ENCODE assay signal across 17 cellular contexts in genomic region chr17:76138896-76139248, GRCh38. TPM values are rescaled to one million over a fixed set of nuclear protein-coding genes. Genes with fewer than 3 reads are reported as not detected.
A peak's percentile ranks its signal among the peaks of the same experiment; 100 is the strongest.
DNase-seq lines count a peak whose midpoint lies in the region; ATAC-seq, FAIRE-seq and TF ChIP-seq lines count a peak whose summit lies in the region.
"Had no signal": no experiment of that assay in that cellular context is flagged by ENCODE, and none has a peak within 500 bp of the region (broad histone marks: within the 10 kb centered on the region; RNA-seq: fewer than 3 reads in every experiment).

No MANE protein-coding gene starts in this region.

- peaks cover 28% of the 10 kb centered on the region for H3F3A ChIP-seq in GM23338 (replicated peaks; ENCODE audit: low read depth)

- ATAC-seq in GM23338 (no peak), pancreas (no peak)

- H3K36me3 Mint-ChIP-seq in GM23338 (ENCODE audit: low read depth) (no peaks in the 10 kb centered on the region; the same call in 2 of the 3 replicates), neural crest cell (ENCODE audit: low read depth) (no peaks in the 10 kb centered on the region)
- H3K36me3 Mint-ChIP-seq in activated naive CD8-positive, alpha-beta T cell: no peaks in the 10 kb centered on the region

- intact Hi-C loops in pancreas (cut with DNase I): no loop called here

- peaks cover 79% of the 10 kb centered on the region for H3K27me3 Mint-ChIP-seq in GM23338 (ENCODE audit: insufficient read depth, low read depth, poor library complexity)
- no peaks in the 10 kb centered on the region for H3K27me3 Mint-ChIP-seq in activated naive CD8-positive, alpha-beta T cell
- peaks cover 63% of the 10 kb centered on the region for H3K27me3 Mint-ChIP-seq in neural crest cell (ENCODE audit: low read depth)

- H3K4me1 Mint-ChIP-seq in GM23338 (peaks cover 65% of the 10 kb centered on the region), neural crest cell (peaks cover 53% of the 10 kb centered on the region)
- peaks cover 50% of the 10 kb centered on the region for H3K4me1 Mint-ChIP-seq in activated naive CD8-positive, alpha-beta T cell (ENCODE audit: low read depth)

- H3K9me3 Mint-ChIP-seq in GM23338: no peaks in the 10 kb centered on the region; the same call in 2 of the 3 replicates
- H3K9me3 Mint-ChIP-seq in activated naive CD8-positive, alpha-beta T cell (ENCODE audit: low read depth): no peaks in the 10 kb centered on the region
- H3K9me3 Mint-ChIP-seq in neural crest cell: no peaks in the 10 kb centered on the region
- H3K9me3 Mint-ChIP-seq: central memory CD8-positive, alpha-beta T cell had no signal

- no peak overlapping the region for H3K27ac ChIP-seq in GM23338 (ENCODE audit: low read depth)
- H3K27ac ChIP-seq in pancreas: peak overlapping the region in 2 of 4 donors; percentile 35 to 66
- H3K27ac ChIP-seq: sigmoid colon, uterus had no signal

- H3K4me1 ChIP-seq in GM23338 (ENCODE audit: insufficient read depth) (peaks cover 84% of the 10 kb centered on the region), iPS-15b (ENCODE audit: control insufficient read depth, insufficient read depth, low read length) (peaks cover 35% of the 10 kb centered on the region), pancreas (peaks cover 0 to 3% (median 0%) of the 10 kb centered on the region in 3 donors)
- H3K4me1 ChIP-seq: uterus had no signal

- 54 to 55% methylated on average over 4 to 5 of the region's 5 CpGs for WGBS in pancreas, 2 donors

- DNase-seq in GM23338 (ENCODE audit: low spot score) (peak; percentile 11), neural crest cell (ENCODE audit: low read depth, low spot score) (no peak), pancreas (no peak), NCI-H524 treated with DMSO at 0.1 percent for 48 hours (lab: John Stamatoyannopoulos, UW) (no peak), NCI-H187 (lab: John Stamatoyannopoulos, UW) (no peak), activated gamma-delta T cell treated with Interleukin-2 at 50 U/mL for 16 hours (no peak)
- DNase-seq: effector memory CD4-positive, alpha-beta T cell; OCI-M1; SIG-M5; sigmoid colon; stimulated activated naive CD4-positive, alpha-beta T cell treated with Interleukin-2 at 50 U/mL for 16 hours; uterus had no signal

- no peaks in the 10 kb centered on the region for H3K79me2 ChIP-seq in GM23338 (replicated peaks; ENCODE audit: insufficient read depth)

- no peak overlapping the region for H2AFZ ChIP-seq in GM23338

- peak overlapping the region; percentile 91 for H3K4me2 ChIP-seq in GM23338

- TF ChIP-seq CTCF in GM23338 (conservative IDR thresholded peaks at IDR 0.05; ENCODE audit: low read depth in 2 of 2) (no peak), neural crest cell (conservative IDR thresholded peaks at IDR 0.05) (no peak), pancreas (IDR thresholded peaks at IDR 0.05) (no peak)

- H3K27ac Mint-ChIP-seq in GM23338 (no peak overlapping the region), neural crest cell (ENCODE audit: unreplicated experiment) (no peak overlapping the region)
- no peak overlapping the region for H3K27ac Mint-ChIP-seq in activated naive CD8-positive, alpha-beta T cell

- H3K27me3 ChIP-seq in GM23338 (ENCODE audit: insufficient read depth) (peaks cover 90% of the 10 kb centered on the region), iPS-15b (ENCODE audit: control insufficient read depth, insufficient read depth, low read length) (peaks cover 72% of the 10 kb centered on the region), pancreas (no peaks in the 10 kb centered on the region)

- H4K20me1 ChIP-seq in GM23338 (replicated peaks; ENCODE audit: insufficient read depth): no peaks in the 10 kb centered on the region

- no peaks in the 10 kb centered on the region for H3K9me2 ChIP-seq in GM23338 (ENCODE audit: insufficient read depth)

- peak overlapping the region; percentile 85 for H3K4me3 ChIP-seq in GM23338
- H3K4me3 ChIP-seq in iPS-15b (ENCODE audit: low read depth, low read length): peak overlapping the region; percentile 60
- H3K4me3 ChIP-seq in pancreas: peak overlapping the region in 1 of 4 donors; percentile 9
- H3K4me3 ChIP-seq: sigmoid colon, uterus had no signal

- H3K9ac ChIP-seq in iPS-15b (ENCODE audit: low read depth, low read length): no peak overlapping the region

- H3K9me3 ChIP-seq in iPS-15b (ENCODE audit: control insufficient read depth, insufficient read depth, low read length) (no peaks in the 10 kb centered on the region), pancreas (no peaks in the 10 kb centered on the region)
- H3K9me3 ChIP-seq: sigmoid colon, uterus had no signal

- no peaks in the 10 kb centered on the region for H3K36me3 ChIP-seq in GM23338 (ENCODE audit: insufficient read depth)
- H3K36me3 ChIP-seq in iPS-15b (ENCODE audit: control insufficient read depth, insufficient read depth, low read length): no peaks in the 10 kb centered on the region
- H3K36me3 ChIP-seq in pancreas: no peaks in the 10 kb centered on the region
- H3K36me3 ChIP-seq: sigmoid colon, uterus had no signal

- no peak for FAIRE-seq in pancreas (lab: Jason Lieb, UNC)
- FAIRE-seq: H54 had no signal

- H3K4me3 Mint-ChIP-seq in GM23338 (peak overlapping the region; percentile 87), neural crest cell (peak overlapping the region; percentile 81)
- H3K4me3 Mint-ChIP-seq in activated naive CD8-positive, alpha-beta T cell: peak overlapping the region; percentile 20

TF ChIP-seq in GM23338, 12 proteins besides CTCF, POLR2A, EP300 and RAD21 (continues in another document):
- TF ChIP-seq ZNF114 (CRISPR knock-in tag; IDR thresholded peaks at IDR 0.05): no peak

RNA-seq across cellular contexts. Expression of gene FOXJ1, which starts 2.2 kb away (rescaled TPM):
- 8.7 and 12.3 TPM in 2 replicates for total RNA-seq in GM23338 (2014; rRNA removed; shearing (Covaris generic))
- polyA plus RNA-seq in GM23338 (2016; fragmentation: Nextera tagmentation; extraction: Ambion mirVana): 2.3 and 2.8 TPM in 2 replicates
- total RNA-seq in neural crest cell: 4.3 and 4.5 TPM in 2 replicates
- 1 to 10 TPM in 1 of 6 donors, under 1 TPM in 5; 0.14 to 1.2 (median 0.36) TPM for total RNA-seq in pancreas
- 1 to 10 TPM; 2.4 to 5.7 TPM for polyA plus RNA-seq in pancreas

RNA-seq across cellular contexts. Expression of gene EXOC7, which starts 35.3 kb away (rescaled TPM):
- 65.9 and 75.4 TPM in 2 replicates for total RNA-seq in GM23338 (2014; rRNA removed; shearing (Covaris generic))
- polyA plus RNA-seq in GM23338 (2016; fragmentation: Nextera tagmentation; extraction: Ambion mirVana) (77.4 and 77.5 TPM in 2 replicates), pancreas (100 to 1,000 TPM in 1 of 2 donors, 10 to 100 TPM in 1; 97.1 to 103 TPM)
- total RNA-seq in neural crest cell (195 and 205 TPM in 2 replicates), pancreas (10 to 100 TPM; 38.4 to 81.3 (median 49.8) TPM)

RNA-seq across cellular contexts. Expression of gene ZACN, which starts 59.9 kb away (rescaled TPM):
- total RNA-seq in GM23338 (2014; rRNA removed; shearing (Covaris generic)): not detected in 2 replicates
- polyA plus RNA-seq in GM23338 (2016; fragmentation: Nextera tagmentation; extraction: Ambion mirVana) (0.47 and 0.82 TPM in 2 replicates), pancreas (1 to 10 TPM; 3.4 to 4.2 TPM)
- total RNA-seq in neural crest cell (0.19 TPM in 1 of 2 replicates, not detected in the other), pancreas (under 1 TPM in 1 of 6 donors, not detected in 5; 0.06 TPM)
- total RNA-seq: osteocyte, uterus had no signal

Comparison
In these comparisons a context has a peak if more than half of its experiments do, and no peak if none do; other contexts are left out.
1. H3K4me3 Mint-ChIP-seq: peak in every context shown above with its lines; median percentile 87 in GM23338; 81 in neural crest cell; 20 in activated naive CD8-positive, alpha-beta T cell.